ENCODE assay signal across 8 cellular contexts in the genomic region with DNA sequence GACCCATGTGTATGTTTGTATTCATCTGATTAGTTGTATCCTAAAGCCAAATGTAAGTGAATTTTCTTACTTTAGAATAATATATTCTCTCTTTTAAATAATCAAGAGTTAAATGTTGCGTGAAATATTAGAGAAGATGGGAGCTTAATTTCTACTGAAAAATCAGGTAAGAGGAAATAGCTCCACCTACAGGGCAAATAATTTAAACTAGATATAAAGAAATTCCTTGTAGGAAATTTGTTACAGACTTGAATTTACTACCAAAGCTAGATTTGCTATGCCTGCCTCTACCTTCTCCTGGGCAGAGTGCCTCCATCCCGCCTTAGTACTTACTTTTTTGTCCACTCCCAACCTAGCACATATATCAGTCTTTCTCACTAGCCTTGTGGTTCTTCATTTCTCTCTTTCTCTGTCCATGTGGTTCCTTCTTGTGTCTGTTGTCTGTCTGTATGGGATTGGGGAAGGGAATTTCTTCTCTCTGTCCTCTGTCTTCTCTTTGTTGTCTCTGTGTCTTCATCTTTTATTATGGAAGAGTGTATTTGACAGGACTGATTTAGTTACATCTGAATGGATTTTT. TPM values are rescaled to one million over a fixed set of nuclear protein-coding genes. Genes with fewer than 3 reads are reported as not detected.
DNase-seq lines count a peak whose midpoint lies in the region; ATAC-seq and TF ChIP-seq lines count a peak whose summit lies in the region.

No MANE protein-coding gene starts in this region.

- H3K36me3 ChIP-seq in hepatocyte (replicated peaks; ENCODE audit: insufficient read depth, low read depth), result no peaks in the 10 kb centered on the region
- no peaks in the 10 kb centered on the region for H3K36me3 ChIP-seq in uterus

- no peaks in the 10 kb centered on the region for H3K27me3 ChIP-seq in hepatocyte
- H3K27me3 ChIP-seq in uterus, result no peaks in the 10 kb centered on the region

- H3K4me1 ChIP-seq in hepatocyte (ENCODE audit: insufficient read depth) (no peaks in the 10 kb centered on the region), uterus (no peaks in the 10 kb centered on the region)

- H4K20me1 ChIP-seq in hepatocyte (ENCODE audit: insufficient read depth, poor library complexity, severe bottlenecking), result no peaks in the 10 kb centered on the region

- ATAC-seq in GM19455 (IDR thresholded peaks at IDR 0.05; ENCODE audit: unreplicated experiment) (no peak), sciatic nerve (no peak), HG03045 (IDR thresholded peaks at IDR 0.05; ENCODE audit: unreplicated experiment) (no peak)

- WGBS in hepatocyte (ENCODE audit: low lambda C conversion rate, missing lambda C conversion rate), result 50% methylated on average over 2 of the region's 2 CpGs

- H3K4me3 ChIP-seq in NB4 (ENCODE audit: low read depth, low read length) (no peak overlapping the region), hepatocyte (no peak overlapping the region), uterus (no peak overlapping the region)

- 0 out of 2 replicates have a peak overlapping the region, but pooled peaks have one; percentile 5 for H3K27ac ChIP-seq in VCaP
- H3K27ac ChIP-seq in hepatocyte, result no peak overlapping the region
- no peak overlapping the region for H3K27ac ChIP-seq in uterus

- H3K79me2 ChIP-seq in hepatocyte, result peaks cover 16% of the 10 kb centered on the region

- peak; percentile 57 for DNase-seq in GM03348 (ENCODE audit: low spot score)
- peak; percentile 47 for DNase-seq in NB4 (ENCODE audit: low read depth)
- peak; percentile 77 for DNase-seq in hepatocyte (ENCODE audit: low spot score)
- DNase-seq in uterus, result no peak
- no peak for DNase-seq in sciatic nerve (ENCODE audit: low spot score)

- TF ChIP-seq CTCF in NB4 (IDR thresholded peaks at IDR 0.05; ENCODE audit: low read depth, low read length) (no peak), VCaP (conservative IDR thresholded peaks at IDR 0.05) (peak; percentile 73), hepatocyte (IDR thresholded peaks at IDR 0.05; ENCODE audit: poor library complexity) (peak; percentile 66), uterus (IDR thresholded peaks at IDR 0.05) (peak in 3 of 4 experiments; percentile 32 to 69 (median 62))

- H3K9me2 ChIP-seq in hepatocyte (replicated peaks; ENCODE audit: insufficient read depth), result no peaks in the 10 kb centered on the region

- TF ChIP-seq POLR2A in NB4 (IDR thresholded peaks at IDR 0.05; ENCODE audit: extremely low read depth, insufficient read length) (no peak), uterus (IDR thresholded peaks at IDR 0.05) (no peak)

- H3K4me2 ChIP-seq in hepatocyte, result no peak overlapping the region

- intact Hi-C loops in uterus (cut with DNase I; ENCODE audit: low total_unique reads), result no loop called here
- intact Hi-C loops in sciatic nerve (cut with DNase I), result loop anchor here (10.0 kb wide), 1 partner anchor 121 kb away; no protein-coding TSS in a partner anchor

- no peak overlapping the region for H2AFZ ChIP-seq in hepatocyte

- no peaks in the 10 kb centered on the region for H3K9me3 ChIP-seq in hepatocyte (ENCODE audit: low read depth)
- H3K9me3 ChIP-seq in uterus, result no peaks in the 10 kb centered on the region

RNA-seq across cellular contexts. Expression of a gene that starts 44.7 kb away (rescaled TPM):
- 38.1 and 39.4 TPM in 2 replicates for total RNA-seq in hepatocyte
- polyA plus RNA-seq in hepatocyte, result 11.6 and 15.6 TPM in 2 replicates
- total RNA-seq in uterus, result 10 to 100 TPM; 12.1 to 46.6 (median 21.6) TPM
- total RNA-seq in sciatic nerve, result 31.8 TPM

Comparison
In these comparisons a context has a peak if more than half of its experiments do, and no peak if none do; other contexts are left out.
1. DNase-seq: peak in GM03348 (single experiment), NB4 (single experiment) and hepatocyte (single experiment); none in uterus (0 of 2) and sciatic nerve (single experiment).